In the genomic region with DNA sequence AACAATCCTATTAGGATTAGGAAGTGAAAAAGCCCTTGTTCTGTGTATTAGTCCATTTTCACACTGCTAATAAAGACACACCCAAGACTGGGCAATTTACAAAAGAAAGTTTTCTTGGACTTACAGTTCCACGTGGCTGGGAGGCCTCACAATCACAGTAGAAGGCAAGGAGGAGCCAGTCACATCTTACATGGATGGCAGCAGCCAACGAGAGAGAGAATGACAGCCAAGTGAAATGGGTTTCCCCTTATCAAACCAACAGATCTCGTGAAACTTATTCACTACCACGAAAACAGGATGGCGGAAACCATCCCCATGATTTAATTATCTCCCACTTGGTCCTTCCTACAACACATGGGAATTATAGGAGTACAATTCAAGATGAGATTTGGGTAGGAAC, we compare ENCODE assay signal across 29 cellular contexts.
A peak's percentile ranks its signal among the peaks of the same experiment; 100 is the strongest.
DNase-seq lines count a peak whose midpoint lies in the region; ATAC-seq, FAIRE-seq and TF ChIP-seq lines count a peak whose summit lies in the region.
"Had no signal": no experiment of that assay in that cellular context is flagged by ENCODE, and none has a peak within 500 bp of the region (broad histone marks: within the 10 kb centered on the region; RNA-seq: fewer than 3 reads in every experiment).

No MANE protein-coding gene starts in this region.

- in situ Hi-C loops in K562 (cut with MboI): no loop called here

- TF ChIP-seq RAD21 in K562 (CRISPR knock-in tag; conservative IDR thresholded peaks at IDR 0.05 in 1 of 2, IDR thresholded peaks at IDR 0.05 in 1 of 2): no peak

- H2AFZ ChIP-seq in K562 (ENCODE audit: low read depth, low read length): no peak overlapping the region

- H3K27ac ChIP-seq in K562 (ENCODE audit: extremely low read depth, low read depth, low read length): no peak overlapping the region
- H3K27ac ChIP-seq: 22Rv1; A549; BLaER1; BLaER1 treated with 17β-estradiol and CSF1 and Interleukin-3, amounts not matched to agents 10 nM and 100 nM; C4-2B had no signal

- H3K9me1 ChIP-seq in K562 (ENCODE audit: control insufficient read depth, insufficient read depth, low read length): no peaks in the 10 kb centered on the region

- no peaks in the 10 kb centered on the region for H3K4me1 ChIP-seq in K562 (replicated peaks in 1 of 2; ENCODE audit: control insufficient read depth in 2 of 2, insufficient read depth in 2 of 2, low read length in 2 of 2)
- H3K4me1 ChIP-seq: A549; BLaER1; BLaER1 treated with 17β-estradiol and CSF1 and Interleukin-3, amounts not matched to agents 10 nM and 100 nM; Caco-2 had no signal

- no peak for FAIRE-seq in K562 (lab: Jason Lieb, UNC)
- FAIRE-seq: A204.1, A549, D721Med had no signal

- no peak overlapping the region for H3K4me2 ChIP-seq in K562 (ENCODE audit: insufficient read depth, low read length)
- H3K4me2 ChIP-seq: A549; BLaER1; BLaER1 treated with 17β-estradiol and CSF1 and Interleukin-3, amounts not matched to agents 10 nM and 100 nM had no signal

- H3K9me3 ChIP-seq in K562 (replicated peaks; ENCODE audit: control insufficient read depth, insufficient read depth, low read depth, low read length): no peaks in the 10 kb centered on the region
- H3K9me3 ChIP-seq: A549, BE2C, Caco-2 had no signal

- DNase-seq in K562 (ENCODE audit: extremely low read depth in 1 of 4, low spot score in 3 of 4): no peak
- DNase-seq in H4 (ENCODE audit: low spot score): no peak
- DNase-seq: 8988T; ACHN; AML-193; BE2C; C1 segment of cervical spinal cord; Caco-2; Calu3; CD4-positive, alpha-beta memory T cell; CD4-positive, alpha-beta T cell; CD4-positive, CD25-positive, alpha-beta regulatory T cell; CD8-positive, alpha-beta memory T cell; CD8-positive, alpha-beta T cell; COR-L47; DMS 273 treated with DMSO at 0.1 percent for 48 hours; DMS153; DMS53; DMS79; DMS79 treated with DMSO at 0.1 percent for 48 hours; DND-41; EL had no signal

- TF ChIP-seq CTCF in K562 (IDR thresholded peaks at IDR 0.05 in 2 of 3, conservative IDR thresholded peaks at IDR 0.05 in 1 of 3; ENCODE audit: insufficient read depth in 2 of 3, low read depth in 1 of 3, low read length in 3 of 3): no peak

- TF ChIP-seq EP300 in K562 (IDR thresholded peaks at IDR 0.05; ENCODE audit: low read length): no peak

- no peak for TF ChIP-seq POLR2A in K562 (conservative IDR thresholded peaks at IDR 0.05)

- ATAC-seq in K562: no peak
- ATAC-seq: A549; CD8-positive, alpha-beta T cell had no signal

- POLR2A ChIA-PET in K562 (lab: Yijun Ruan, JAX): no interaction called here

- no peaks in the 10 kb centered on the region for H3K27me3 ChIP-seq in K562 (ENCODE audit: control insufficient read depth in 2 of 2, insufficient read depth in 2 of 2, low read length in 2 of 2)
- H3K27me3 ChIP-seq: BE2C; BLaER1; BLaER1 treated with 17β-estradiol and CSF1 and Interleukin-3, amounts not matched to agents 10 nM and 100 nM had no signal

- no peak overlapping the region for H3K9ac ChIP-seq in K562 (ENCODE audit: insufficient read depth in 1 of 2, low read depth in 2 of 2, low read length in 2 of 2)
- H3K9ac ChIP-seq: BLaER1; BLaER1 treated with 17β-estradiol and CSF1 and Interleukin-3, amounts not matched to agents 10 nM and 100 nM had no signal

- intact Hi-C loops in K562 (cut with micrococcal nuclease): no loop called here

- CTCF ChIA-PET in K562 (lab: Yijun Ruan, JAX; ENCODE audit: low intra/inter-chr PET ratio): no interaction called here

- H3K79me2 ChIP-seq in K562 (ENCODE audit: control insufficient read depth, insufficient read depth, low read length): no peaks in the 10 kb centered on the region

- 44% methylated on average over 5 of the region's 5 CpGs for WGBS in K562 (ENCODE audit: insufficient coverage, low coverage, missing lambda C conversion rate)

- no peaks in the 10 kb centered on the region for H4K20me1 ChIP-seq in K562 (replicated peaks; ENCODE audit: control insufficient read depth, insufficient read depth, low read length)
- H4K20me1 ChIP-seq: BLaER1; BLaER1 treated with 17β-estradiol and CSF1 and Interleukin-3, amounts not matched to agents 10 nM and 100 nM had no signal

- H3K36me3 ChIP-seq in K562 (ENCODE audit: control insufficient read depth, insufficient read depth, low read length): no peaks in the 10 kb centered on the region
- H3K36me3 ChIP-seq: BE2C; BLaER1; BLaER1 treated with 17β-estradiol and CSF1 and Interleukin-3, amounts not matched to agents 10 nM and 100 nM had no signal

- BruUV-seq in K562 (replicated peaks; lab: Mats Ljungman, UMichigan): no TSS peak

- no peak overlapping the region for H3K4me3 ChIP-seq in K562
- H3K4me3 ChIP-seq: A549; BLaER1; BLaER1 treated with 17β-estradiol and CSF1 and Interleukin-3, amounts not matched to agents 10 nM and 100 nM had no signal

TF ChIP-seq in K562, 482 proteins besides CTCF, POLR2A, EP300 and RAD21:
- TF ChIP-seq ZNF431 (CRISPR knock-in tag; IDR thresholded peaks at IDR 0.05) (peak; percentile 97), RUNX1 (IDR thresholded peaks at IDR 0.05; ENCODE audit: low read depth) (no peak), ZFP36 (IDR thresholded peaks at IDR 0.05; ENCODE audit: low read depth, low read length, partially characterized antibody) (peak; percentile 39)
